ENCODE assay signal across 5 cellular contexts in the genomic region with DNA sequence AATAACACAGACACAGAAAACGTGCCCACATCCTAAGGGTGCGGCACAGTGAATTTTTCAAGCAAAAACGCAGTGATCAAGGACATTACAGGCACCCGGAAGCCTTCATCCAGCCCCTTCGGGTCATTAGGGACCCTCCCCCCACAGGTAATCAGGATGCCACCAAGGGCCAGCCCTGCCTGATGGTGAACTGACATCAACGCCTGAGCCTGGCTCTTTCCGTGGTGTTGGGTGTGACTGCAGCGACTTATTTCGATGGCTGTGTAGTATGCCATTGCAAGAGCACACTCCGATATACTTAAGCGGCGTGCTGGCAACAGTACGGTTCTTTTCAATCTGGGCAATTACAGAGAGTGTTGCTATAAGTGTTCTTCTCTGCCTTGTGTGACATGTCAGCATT.
"Had no signal": no experiment of that assay in that cellular context is flagged by ENCODE, and none has a peak within 500 bp of the region (broad histone marks: within the 10 kb centered on the region; RNA-seq: fewer than 3 reads in every experiment).

No MANE protein-coding gene starts in this region.

- H3K4me3 Mint-ChIP-seq: GM23338, H9 had no signal

- H3K27ac Mint-ChIP-seq: GM23338, H9 had no signal

- H2AFZ ChIP-seq: GM23338 had no signal

- H3K9me3 Mint-ChIP-seq: H9 had no signal

- ATAC-seq: GM23338, HepG2, K562 had no signal

- H3K4me3 ChIP-seq: GM23338, K562 had no signal

- H3K4me2 ChIP-seq: GM23338 had no signal

- DNase-seq: H9, HCEC 1CT had no signal
